16 cellular contexts compared by ENCODE assay signal in the genomic region with DNA sequence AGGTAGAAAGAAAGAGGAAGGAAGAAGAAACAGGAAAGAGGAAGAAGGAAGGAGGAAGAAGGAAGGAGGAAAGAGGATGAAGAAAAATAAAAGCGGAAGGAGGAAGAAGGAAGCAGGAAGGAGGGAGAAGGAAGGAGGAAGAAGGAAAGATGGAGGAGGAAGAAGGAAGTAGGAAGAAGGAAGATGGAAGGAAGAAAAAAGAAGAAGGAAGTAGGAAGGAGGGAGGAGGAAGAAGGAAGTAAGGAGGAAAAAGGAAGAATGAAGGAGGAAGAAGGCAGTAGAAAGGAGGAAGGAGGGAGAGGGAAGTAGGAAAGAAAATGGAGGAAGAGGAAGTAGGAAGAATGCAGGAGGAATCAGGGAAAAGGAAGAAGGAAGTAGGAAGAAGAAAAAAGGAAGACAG.
DNase-seq lines count a peak whose midpoint lies in the region; ATAC-seq and TF ChIP-seq lines count a peak whose summit lies in the region.
"Had no signal": no experiment of that assay in that cellular context is flagged by ENCODE, and none has a peak within 500 bp of the region (broad histone marks: within the 10 kb centered on the region; RNA-seq: fewer than 3 reads in every experiment).

No MANE protein-coding gene starts in this region.

- CTCF ChIA-PET in MCF 10A (lab: Yijun Ruan, JAX) (no interaction called here), HEK293 (lab: Yijun Ruan, JAX) (no interaction called here)

- H3K27ac ChIP-seq in breast epithelium (no peak overlapping the region), HEK293 (ENCODE audit: extremely low read depth, low read depth, low read length) (no peak overlapping the region)
- H3K27ac ChIP-seq: 22Rv1, BLaER1, GM23248 had no signal

- peak overlapping the region; percentile 65 for H3K27ac Mint-ChIP-seq in MCF 10A (ENCODE audit: low read depth, unreplicated experiment)
- peak overlapping the region; percentile 55 for H3K27ac Mint-ChIP-seq in dendritic cell treated with granulocyte-macrophage colony-stimulating factor and Interleukin-4, amounts not matched to agents 40 ng/mL and 50 ng/mL, for 4 days
- H3K27ac Mint-ChIP-seq in stimulated activated effector memory CD8-positive, alpha-beta T cell treated with anti-CD3 and anti-CD28 coated beads, Interleukin-12 subunit alpha, Interleukin-12 subunit beta, amount 100 ng/mL, for 72 hours, result peak overlapping the region; percentile 17

- H3K4me3 ChIP-seq in breast epithelium (no peak overlapping the region), HEK293 (ENCODE audit: low read depth, low read length) (no peak overlapping the region)
- H3K4me3 ChIP-seq: BLaER1, GM12878, GM23248 had no signal

- H3K4me3 Mint-ChIP-seq in MCF 10A (ENCODE audit: unreplicated experiment), result no peak overlapping the region
- H3K4me3 Mint-ChIP-seq in dendritic cell treated with granulocyte-macrophage colony-stimulating factor and Interleukin-4, amounts not matched to agents 40 ng/mL and 50 ng/mL, for 4 days, result no peak overlapping the region
- no peak overlapping the region for H3K4me3 Mint-ChIP-seq in stimulated activated effector memory CD8-positive, alpha-beta T cell treated with anti-CD3 and anti-CD28 coated beads, Interleukin-12 subunit alpha, Interleukin-12 subunit beta, amount 100 ng/mL, for 72 hours

- peaks cover 30% of the 10 kb centered on the region for H3K9me3 Mint-ChIP-seq in MCF 10A (ENCODE audit: unreplicated experiment)
- H3K9me3 Mint-ChIP-seq in dendritic cell treated with granulocyte-macrophage colony-stimulating factor and Interleukin-4, amounts not matched to agents 40 ng/mL and 50 ng/mL, for 4 days, result peaks cover 14% of the 10 kb centered on the region
- H3K9me3 Mint-ChIP-seq in stimulated activated effector memory CD8-positive, alpha-beta T cell treated with anti-CD3 and anti-CD28 coated beads, Interleukin-12 subunit alpha, Interleukin-12 subunit beta, amount 100 ng/mL, for 72 hours, result peaks cover 5% of the 10 kb centered on the region

- intact Hi-C loops in MCF 10A (cut with micrococcal nuclease), result no loop called here
- intact Hi-C loops in breast epithelium (cut with DNase I; ENCODE audit: low total_unique reads), result no loop called here
- intact Hi-C loops in dendritic cell treated with granulocyte-macrophage colony-stimulating factor and Interleukin-4, amounts not matched to agents 40 ng/mL and 50 ng/mL, for 4 days (cut with micrococcal nuclease), result no loop called here

- TF ChIP-seq POLR2A in breast epithelium (IDR thresholded peaks at IDR 0.05), result no peak

- H3K36me3 ChIP-seq in breast epithelium (no peaks in the 10 kb centered on the region), HEK293 (ENCODE audit: control insufficient read depth in 2 of 2, insufficient read depth in 1 of 2, low read length in 2 of 2) (no peaks in the 10 kb centered on the region)
- H3K36me3 ChIP-seq: BLaER1 had no signal

- H3K4me1 Mint-ChIP-seq in MCF 10A (ENCODE audit: insufficient read depth, unreplicated experiment), result no peaks in the 10 kb centered on the region
- H3K4me1 Mint-ChIP-seq in dendritic cell treated with granulocyte-macrophage colony-stimulating factor and Interleukin-4, amounts not matched to agents 40 ng/mL and 50 ng/mL, for 4 days (ENCODE audit: low read depth), result peaks cover 6% of the 10 kb centered on the region
- peaks cover 6% of the 10 kb centered on the region for H3K4me1 Mint-ChIP-seq in stimulated activated effector memory CD8-positive, alpha-beta T cell treated with anti-CD3 and anti-CD28 coated beads, Interleukin-12 subunit alpha, Interleukin-12 subunit beta, amount 100 ng/mL, for 72 hours

- no peak for ATAC-seq in stimulated activated effector memory CD8-positive, alpha-beta T cell treated with anti-CD3 and anti-CD28 coated beads, Interleukin-12 subunit alpha, Interleukin-12 subunit beta, amount 100 ng/mL, for 72 hours
- ATAC-seq: GM12878, HCT116 had no signal

- POLR2A ChIA-PET in MCF 10A (lab: Yijun Ruan, JAX), result no interaction called here
- POLR2A ChIA-PET in HEK293 (lab: Yijun Ruan, JAX), result no interaction called here

- DNase-seq in MCF 10A (ENCODE audit: unreplicated experiment) (no peak), breast epithelium (ENCODE audit: low spot score in 2 of 2) (no peak), pons (ENCODE audit: low spot score) (no peak), foreskin melanocyte (no peak), NOMO-1 treated with DMSO at 0.1 percent for 48 hours (lab: John Stamatoyannopoulos, UW; ENCODE audit: unreplicated experiment) (no peak)
- DNase-seq in stimulated activated effector memory CD8-positive, alpha-beta T cell treated with anti-CD3 and anti-CD28 coated beads, Interleukin-12 subunit alpha, Interleukin-12 subunit beta, amount 100 ng/mL, for 72 hours (ENCODE audit: low spot score in 2 of 2), result no peak
- DNase-seq: Calu3; CD4-positive, CD25-positive, alpha-beta regulatory T cell; DMS 273 treated with DMSO at 0.1 percent for 48 hours; GM23248 had no signal

- H3K4me1 ChIP-seq in breast epithelium (no peaks in the 10 kb centered on the region), HEK293 (ENCODE audit: control insufficient read depth, insufficient read depth, low read length) (no peaks in the 10 kb centered on the region)

- H3K9me3 ChIP-seq in breast epithelium (no peaks in the 10 kb centered on the region), HEK293 (ENCODE audit: control insufficient read depth, insufficient read depth, low read depth, low read length) (no peaks in the 10 kb centered on the region)

- TF ChIP-seq CTCF in MCF 10A (IDR thresholded peaks at IDR 0.05; ENCODE audit: unreplicated experiment), result no peak
- no peak for TF ChIP-seq CTCF in breast epithelium (IDR thresholded peaks at IDR 0.05)
- no peak for TF ChIP-seq CTCF in HEK293 (tag by site-specific recombination; IDR thresholded peaks at IDR 0.05)

- H3K27me3 Mint-ChIP-seq in MCF 10A (ENCODE audit: insufficient read depth, unreplicated experiment), result peaks cover 30% of the 10 kb centered on the region
- peaks cover 5% of the 10 kb centered on the region for H3K27me3 Mint-ChIP-seq in dendritic cell treated with granulocyte-macrophage colony-stimulating factor and Interleukin-4, amounts not matched to agents 40 ng/mL and 50 ng/mL, for 4 days
- H3K27me3 Mint-ChIP-seq: CD4-positive, CD25-positive, alpha-beta regulatory T cell had no signal

- H3K36me3 Mint-ChIP-seq in MCF 10A (ENCODE audit: insufficient read depth, unreplicated experiment), result no peaks in the 10 kb centered on the region
- H3K36me3 Mint-ChIP-seq in dendritic cell treated with granulocyte-macrophage colony-stimulating factor and Interleukin-4, amounts not matched to agents 40 ng/mL and 50 ng/mL, for 4 days (ENCODE audit: low read depth), result peaks cover 5% of the 10 kb centered on the region
- no peaks in the 10 kb centered on the region for H3K36me3 Mint-ChIP-seq in stimulated activated effector memory CD8-positive, alpha-beta T cell treated with anti-CD3 and anti-CD28 coated beads, Interleukin-12 subunit alpha, Interleukin-12 subunit beta, amount 100 ng/mL, for 72 hours
- H3K36me3 Mint-ChIP-seq: CD4-positive, CD25-positive, alpha-beta regulatory T cell had no signal

- H3K27me3 ChIP-seq in breast epithelium, result peaks cover 0 to 6% of the 10 kb centered on the region in 2 donors
- H3K27me3 ChIP-seq: BLaER1 had no signal

- BruUV-seq in MCF 10A (replicated peaks; lab: Mats Ljungman, UMichigan), result no TSS peak

TF ChIP-seq in HEK293, 187 proteins besides CTCF, POLR2A, EP300 and RAD21 (continues in another document):
- TF ChIP-seq ZNF558 (tag by site-specific recombination; IDR thresholded peaks at IDR 0.05) (no peak), ZNF239 (tag by site-specific recombination; IDR thresholded peaks at IDR 0.05) (no peak)
- TF ChIP-seq, protein P1, sequence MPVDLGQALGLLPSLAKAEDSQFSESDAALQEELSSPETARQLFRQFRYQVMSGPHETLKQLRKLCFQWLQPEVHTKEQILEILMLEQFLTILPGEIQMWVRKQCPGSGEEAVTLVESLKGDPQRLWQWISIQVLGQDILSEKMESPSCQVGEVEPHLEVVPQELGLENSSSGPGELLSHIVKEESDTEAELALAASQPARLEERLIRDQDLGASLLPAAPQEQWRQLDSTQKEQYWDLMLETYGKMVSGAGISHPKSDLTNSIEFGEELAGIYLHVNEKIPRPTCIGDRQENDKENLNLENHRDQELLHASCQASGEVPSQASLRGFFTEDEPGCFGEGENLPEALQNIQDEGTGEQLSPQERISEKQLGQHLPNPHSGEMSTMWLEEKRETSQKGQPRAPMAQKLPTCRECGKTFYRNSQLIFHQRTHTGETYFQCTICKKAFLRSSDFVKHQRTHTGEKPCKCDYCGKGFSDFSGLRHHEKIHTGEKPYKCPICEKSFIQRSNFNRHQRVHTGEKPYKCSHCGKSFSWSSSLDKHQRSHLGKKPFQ (tag by site-specific recombination; IDR thresholded peaks at IDR 0.05), result no peak
- TF ChIP-seq, protein P2, sequence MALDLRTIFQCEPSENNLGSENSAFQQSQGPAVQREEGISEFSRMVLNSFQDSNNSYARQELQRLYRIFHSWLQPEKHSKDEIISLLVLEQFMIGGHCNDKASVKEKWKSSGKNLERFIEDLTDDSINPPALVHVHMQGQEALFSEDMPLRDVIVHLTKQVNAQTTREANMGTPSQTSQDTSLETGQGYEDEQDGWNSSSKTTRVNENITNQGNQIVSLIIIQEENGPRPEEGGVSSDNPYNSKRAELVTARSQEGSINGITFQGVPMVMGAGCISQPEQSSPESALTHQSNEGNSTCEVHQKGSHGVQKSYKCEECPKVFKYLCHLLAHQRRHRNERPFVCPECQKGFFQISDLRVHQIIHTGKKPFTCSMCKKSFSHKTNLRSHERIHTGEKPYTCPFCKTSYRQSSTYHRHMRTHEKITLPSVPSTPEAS (tag by site-specific recombination; IDR thresholded peaks at IDR 0.05), result no peak
- TF ChIP-seq, protein P3, sequence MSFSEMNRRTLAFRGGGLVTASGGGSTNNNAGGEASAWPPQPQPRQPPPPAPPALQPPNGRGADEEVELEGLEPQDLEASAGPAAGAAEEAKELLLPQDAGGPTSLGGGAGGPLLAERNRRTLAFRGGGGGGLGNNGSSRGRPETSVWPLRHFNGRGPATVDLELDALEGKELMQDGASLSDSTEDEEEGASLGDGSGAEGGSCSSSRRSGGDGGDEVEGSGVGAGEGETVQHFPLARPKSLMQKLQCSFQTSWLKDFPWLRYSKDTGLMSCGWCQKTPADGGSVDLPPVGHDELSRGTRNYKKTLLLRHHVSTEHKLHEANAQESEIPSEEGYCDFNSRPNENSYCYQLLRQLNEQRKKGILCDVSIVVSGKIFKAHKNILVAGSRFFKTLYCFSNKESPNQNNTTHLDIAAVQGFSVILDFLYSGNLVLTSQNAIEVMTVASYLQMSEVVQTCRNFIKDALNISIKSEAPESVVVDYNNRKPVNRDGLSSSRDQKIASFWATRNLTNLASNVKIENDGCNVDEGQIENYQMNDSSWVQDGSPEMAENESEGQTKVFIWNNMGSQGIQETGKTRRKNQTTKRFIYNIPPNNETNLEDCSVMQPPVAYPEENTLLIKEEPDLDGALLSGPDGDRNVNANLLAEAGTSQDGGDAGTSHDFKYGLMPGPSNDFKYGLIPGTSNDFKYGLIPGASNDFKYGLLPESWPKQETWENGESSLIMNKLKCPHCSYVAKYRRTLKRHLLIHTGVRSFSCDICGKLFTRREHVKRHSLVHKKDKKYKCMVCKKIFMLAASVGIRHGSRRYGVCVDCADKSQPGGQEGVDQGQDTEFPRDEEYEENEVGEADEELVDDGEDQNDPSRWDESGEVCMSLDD (tag by site-specific recombination; IDR thresholded peaks at IDR 0.05), result no peak
